Comparison of ENCODE assay signal across 8 cellular contexts in the genomic region with DNA sequence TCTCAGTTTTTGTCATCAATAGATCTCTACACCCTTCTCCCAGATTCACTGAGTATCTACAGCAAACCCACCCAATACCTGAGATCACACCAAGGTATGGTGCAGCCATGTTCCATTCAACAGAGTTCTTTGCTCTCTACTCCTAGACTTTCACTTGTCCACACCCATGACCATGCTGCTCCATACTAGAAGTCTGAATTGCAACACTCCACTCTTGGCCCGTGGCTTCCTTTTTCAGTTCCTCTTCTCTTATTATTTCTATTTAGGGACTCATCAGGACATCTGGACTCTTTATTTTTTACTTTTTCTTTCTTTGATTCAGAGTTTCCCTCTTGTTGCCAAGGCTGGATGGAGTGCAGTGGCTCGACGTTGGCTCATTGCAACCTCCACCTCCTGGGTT. TPM values are rescaled to one million over a fixed set of nuclear protein-coding genes. Genes with fewer than 3 reads are reported as not detected.
DNase-seq lines count a peak whose midpoint lies in the region; ATAC-seq, FAIRE-seq and TF ChIP-seq lines count a peak whose summit lies in the region.

No MANE protein-coding gene starts in this region.

- H3K79me2 ChIP-seq in DOHH2 (ENCODE audit: control insufficient read depth, low read length): peaks cover 95% of the 10 kb centered on the region

- H3K27ac ChIP-seq in DOHH2 (ENCODE audit: low read depth, low read length) (peak overlapping the region; percentile 52), brain microvascular endothelial cell (no peak overlapping the region)

- H3K4me3 ChIP-seq in DOHH2 (ENCODE audit: low read length) (peak overlapping the region; percentile 44), brain microvascular endothelial cell (ENCODE audit: low read depth, low read length) (no peak overlapping the region)

- H3K36me3 ChIP-seq in DOHH2 (ENCODE audit: control insufficient read depth, low read length) (peaks cover 69% of the 10 kb centered on the region), brain microvascular endothelial cell (replicated peaks) (peaks cover 25% of the 10 kb centered on the region)

- peak overlapping the region in 4 of 5 experiments; percentile 4 to 86 (median 10) for H3K27ac Mint-ChIP-seq in brain
- peak overlapping the region; percentile 77 to 94 (median 85) for H3K27ac Mint-ChIP-seq in naive thymus-derived CD8-positive, alpha-beta T cell

- no peaks in the 10 kb centered on the region for H3K9me2 ChIP-seq in DOHH2 (replicated peaks; ENCODE audit: control insufficient read depth, low read length)

- in situ Hi-C loops in KBM-7 (cut with MboI; ENCODE audit: low pct_unique_long_range_greater_than_20kb, low sequenced_read_pairs): no loop called here
- in situ Hi-C loops in brain microvascular endothelial cell (cut with HindIII; ENCODE audit: low pct_ligation_motif_present, low sequenced_read_pairs): no loop called here

- TF ChIP-seq CTCF in DOHH2 (IDR thresholded peaks at IDR 0.05; ENCODE audit: low read depth, low read length, poor library complexity, severe bottlenecking): no peak
- TF ChIP-seq CTCF in brain (conservative IDR thresholded peaks at IDR 0.05): no peak
- no peak for TF ChIP-seq CTCF in brain microvascular endothelial cell (IDR thresholded peaks at IDR 0.05; ENCODE audit: low read depth, low read length, missing control alignments)

- peaks cover 57% of the 10 kb centered on the region for H3K4me1 ChIP-seq in DOHH2 (ENCODE audit: control insufficient read depth, low read length)

- no peak for TF ChIP-seq POLR2A in H54 (IDR thresholded peaks at IDR 0.05; ENCODE audit: low read depth, low read length)

- no peaks in the 10 kb centered on the region for H3K27me3 ChIP-seq in DOHH2 (ENCODE audit: control insufficient read depth, low read length)
- no peaks in the 10 kb centered on the region for H3K27me3 ChIP-seq in brain microvascular endothelial cell (replicated peaks)

- peaks cover 52% of the 10 kb centered on the region for H3K36me3 Mint-ChIP-seq in brain
- peaks cover 0 to 64% (median 5%) of the 10 kb centered on the region in 3 donors for H3K36me3 Mint-ChIP-seq in naive thymus-derived CD8-positive, alpha-beta T cell

- H3K27me3 Mint-ChIP-seq in brain: no peaks in the 10 kb centered on the region
- H3K27me3 Mint-ChIP-seq in naive thymus-derived CD8-positive, alpha-beta T cell: no peaks in the 10 kb centered on the region

- POLR2A ChIA-PET in naive thymus-derived CD8-positive, alpha-beta T cell (lab: Charles Lee): interaction anchor here (0.6 to 2.6 kb wide), 3 partner anchors 21 to 153 kb away, joined by 4 to 12 read pairs (median 8); a partner anchor contains a TSS

- ATAC-seq in naive thymus-derived CD8-positive, alpha-beta T cell: peak; percentile 21 to 27

- H3K4me3 Mint-ChIP-seq in brain: peak overlapping the region in 3 of 5 experiments; percentile 22 to 61 (median 61)
- H3K4me3 Mint-ChIP-seq in naive thymus-derived CD8-positive, alpha-beta T cell: peak overlapping the region in 9 of 10 donors; percentile 50 to 81 (median 65)

- DNase-seq in KBM-7 (peak; percentile 69), NCI-H345 (lab: John Stamatoyannopoulos, UW) (no peak), brain microvascular endothelial cell (no peak), NCI-H526 treated with DMSO at 0.1 percent for 48 hours (lab: John Stamatoyannopoulos, UW) (no peak), H54 (ENCODE audit: insufficient read length, low spot score) (no peak)
- no peak for DNase-seq in naive thymus-derived CD8-positive, alpha-beta T cell

- H3K4me2 ChIP-seq in DOHH2 (ENCODE audit: low read length): peak overlapping the region; percentile 64

- FAIRE-seq in H54 (lab: Jason Lieb, UNC): no peak

- no peaks in the 10 kb centered on the region for H3K9me3 Mint-ChIP-seq in brain
- no peaks in the 10 kb centered on the region for H3K9me3 Mint-ChIP-seq in naive thymus-derived CD8-positive, alpha-beta T cell

- peaks cover 47% of the 10 kb centered on the region for H3F3A ChIP-seq in DOHH2 (ENCODE audit: control insufficient read depth, insufficient read depth)

- H3K9me3 ChIP-seq in DOHH2 (ENCODE audit: control insufficient read depth, insufficient read depth, low read length): no peaks in the 10 kb centered on the region

- H4K20me1 ChIP-seq in DOHH2 (ENCODE audit: control insufficient read depth, insufficient read depth, low read depth, low read length): peaks cover 45% of the 10 kb centered on the region

- peaks cover 69% of the 10 kb centered on the region for H3K4me1 Mint-ChIP-seq in brain
- peaks cover 26 to 75% (median 57%) of the 10 kb centered on the region in 4 donors for H3K4me1 Mint-ChIP-seq in naive thymus-derived CD8-positive, alpha-beta T cell

RNA-seq across cellular contexts. Expression of a gene that starts 37.1 kb away (rescaled TPM):
- polyA plus RNA-seq in brain (ENCODE audit: insufficient read depth, low read depth, low replicate concordance): 1,200 TPM
- total RNA-seq in naive thymus-derived CD8-positive, alpha-beta T cell: 100 to 1,000 TPM; 114 to 122 TPM
- 10 to 100 TPM; 28.3 to 34.2 (median 34.0) TPM for polyA plus RNA-seq in naive thymus-derived CD8-positive, alpha-beta T cell

Comparison
In these comparisons a context has a peak if more than half of its experiments do, and no peak if none do; other contexts are left out.
1. RNA of a gene that starts 37.1 kb away (polyA plus RNA-seq): 1,200 TPM in brain (single experiment); 28.3 to 34.2 TPM in naive thymus-derived CD8-positive, alpha-beta T cell; every median in the first group is over 10 times any median in the second.